ENCODE assay signal across 4 cellular contexts in the genomic region with DNA sequence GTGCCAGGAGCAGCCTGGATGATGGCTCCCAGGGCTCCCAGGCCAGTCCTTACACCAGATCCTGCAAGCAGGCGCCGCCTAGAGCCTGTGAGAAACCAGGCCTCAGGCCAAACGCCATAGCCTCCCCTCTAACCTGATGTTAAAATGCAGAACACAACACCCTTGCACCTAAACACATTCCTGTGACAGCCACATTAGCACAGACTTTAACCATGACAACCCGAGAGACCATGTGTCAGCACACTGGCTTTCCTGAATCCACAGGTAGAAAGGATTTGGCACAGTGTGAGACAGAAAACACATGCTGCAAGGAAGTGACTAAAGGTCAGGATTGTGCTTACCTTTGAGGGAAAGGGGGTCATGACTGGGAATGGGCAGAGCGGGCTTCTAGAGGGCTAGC.
TF ChIP-seq lines count a peak whose summit lies in the region.

No MANE protein-coding gene starts in this region.

TF ChIP-seq in SK-N-SH treated with all-trans-retinoic acid at 6 μM for 48 hours, 23 proteins besides CTCF, POLR2A, EP300 and RAD21 (continues in another document):
- TF ChIP-seq, protein P1, sequence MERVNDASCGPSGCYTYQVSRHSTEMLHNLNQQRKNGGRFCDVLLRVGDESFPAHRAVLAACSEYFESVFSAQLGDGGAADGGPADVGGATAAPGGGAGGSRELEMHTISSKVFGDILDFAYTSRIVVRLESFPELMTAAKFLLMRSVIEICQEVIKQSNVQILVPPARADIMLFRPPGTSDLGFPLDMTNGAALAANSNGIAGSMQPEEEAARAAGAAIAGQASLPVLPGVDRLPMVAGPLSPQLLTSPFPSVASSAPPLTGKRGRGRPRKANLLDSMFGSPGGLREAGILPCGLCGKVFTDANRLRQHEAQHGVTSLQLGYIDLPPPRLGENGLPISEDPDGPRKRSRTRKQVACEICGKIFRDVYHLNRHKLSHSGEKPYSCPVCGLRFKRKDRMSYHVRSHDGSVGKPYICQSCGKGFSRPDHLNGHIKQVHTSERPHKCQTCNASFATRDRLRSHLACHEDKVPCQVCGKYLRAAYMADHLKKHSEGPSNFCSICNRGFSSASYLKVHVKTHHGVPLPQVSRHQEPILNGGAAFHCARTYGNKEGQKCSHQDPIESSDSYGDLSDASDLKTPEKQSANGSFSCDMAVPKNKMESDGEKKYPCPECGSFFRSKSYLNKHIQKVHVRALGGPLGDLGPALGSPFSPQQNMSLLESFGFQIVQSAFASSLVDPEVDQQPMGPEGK (CRISPR knock-in tag; IDR thresholded peaks at IDR 0.05; ENCODE audit: borderline replicate concordance), result no peak
- TF ChIP-seq ZNF70 (CRISPR knock-in tag; IDR thresholded peaks at IDR 0.05) (no peak), SNAI2 (CRISPR knock-in tag; IDR thresholded peaks at IDR 0.05) (no peak), PPARA (CRISPR knock-in tag; IDR thresholded peaks at IDR 0.05; ENCODE audit: borderline replicate concordance) (no peak), ZFP3 (CRISPR knock-in tag; IDR thresholded peaks at IDR 0.05) (no peak), ZNF8 (CRISPR knock-in tag; IDR thresholded peaks at IDR 0.05) (no peak), OSR1 (CRISPR knock-in tag; IDR thresholded peaks at IDR 0.05) (no peak), ZNF565 (CRISPR knock-in tag; conservative IDR thresholded peaks at IDR 0.05; ENCODE audit: low read depth) (no peak), POU6F1 (CRISPR knock-in tag; IDR thresholded peaks at IDR 0.05; ENCODE audit: borderline replicate concordance, low read depth) (no peak), ISL1 (CRISPR knock-in tag; IDR thresholded peaks at IDR 0.05) (no peak)

TF ChIP-seq in SK-N-SH, 30 proteins besides CTCF, POLR2A, EP300 and RAD21 (continues in another document):
- TF ChIP-seq RCOR1 (IDR thresholded peaks at IDR 0.05; ENCODE audit: low read length), result no peak
- no peak for TF ChIP-seq RXRA (IDR thresholded peaks at IDR 0.05; ENCODE audit: borderline replicate concordance, low read depth)
- no peak for TF ChIP-seq RFX5 (IDR thresholded peaks at IDR 0.05; ENCODE audit: low read length)
- no peak for TF ChIP-seq ELF1 (IDR thresholded peaks at IDR 0.05)
- TF ChIP-seq NFIC (IDR thresholded peaks at IDR 0.05; ENCODE audit: borderline replicate concordance), result no peak
- TF ChIP-seq GATA2 (CRISPR knock-in tag; IDR thresholded peaks at IDR 0.05), result no peak
- no peak for TF ChIP-seq FOXM1 (IDR thresholded peaks at IDR 0.05; ENCODE audit: low read depth)
- TF ChIP-seq, protein P2, sequence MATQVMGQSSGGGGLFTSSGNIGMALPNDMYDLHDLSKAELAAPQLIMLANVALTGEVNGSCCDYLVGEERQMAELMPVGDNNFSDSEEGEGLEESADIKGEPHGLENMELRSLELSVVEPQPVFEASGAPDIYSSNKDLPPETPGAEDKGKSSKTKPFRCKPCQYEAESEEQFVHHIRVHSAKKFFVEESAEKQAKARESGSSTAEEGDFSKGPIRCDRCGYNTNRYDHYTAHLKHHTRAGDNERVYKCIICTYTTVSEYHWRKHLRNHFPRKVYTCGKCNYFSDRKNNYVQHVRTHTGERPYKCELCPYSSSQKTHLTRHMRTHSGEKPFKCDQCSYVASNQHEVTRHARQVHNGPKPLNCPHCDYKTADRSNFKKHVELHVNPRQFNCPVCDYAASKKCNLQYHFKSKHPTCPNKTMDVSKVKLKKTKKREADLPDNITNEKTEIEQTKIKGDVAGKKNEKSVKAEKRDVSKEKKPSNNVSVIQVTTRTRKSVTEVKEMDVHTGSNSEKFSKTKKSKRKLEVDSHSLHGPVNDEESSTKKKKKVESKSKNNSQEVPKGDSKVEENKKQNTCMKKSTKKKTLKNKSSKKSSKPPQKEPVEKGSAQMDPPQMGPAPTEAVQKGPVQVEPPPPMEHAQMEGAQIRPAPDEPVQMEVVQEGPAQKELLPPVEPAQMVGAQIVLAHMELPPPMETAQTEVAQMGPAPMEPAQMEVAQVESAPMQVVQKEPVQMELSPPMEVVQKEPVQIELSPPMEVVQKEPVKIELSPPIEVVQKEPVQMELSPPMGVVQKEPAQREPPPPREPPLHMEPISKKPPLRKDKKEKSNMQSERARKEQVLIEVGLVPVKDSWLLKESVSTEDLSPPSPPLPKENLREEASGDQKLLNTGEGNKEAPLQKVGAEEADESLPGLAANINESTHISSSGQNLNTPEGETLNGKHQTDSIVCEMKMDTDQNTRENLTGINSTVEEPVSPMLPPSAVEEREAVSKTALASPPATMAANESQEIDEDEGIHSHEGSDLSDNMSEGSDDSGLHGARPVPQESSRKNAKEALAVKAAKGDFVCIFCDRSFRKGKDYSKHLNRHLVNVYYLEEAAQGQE (IDR thresholded peaks at IDR 0.05; ENCODE audit: low read depth, low read length), result no peak
- no peak for TF ChIP-seq USF1 (IDR thresholded peaks at IDR 0.05; ENCODE audit: borderline replicate concordance, low read depth)
- no peak for TF ChIP-seq CHD2 (IDR thresholded peaks at IDR 0.05; ENCODE audit: low read length, partially characterized antibody)
- no peak for TF ChIP-seq TCF12 (IDR thresholded peaks at IDR 0.05)
- no peak for TF ChIP-seq NRF1 (IDR thresholded peaks at IDR 0.05; ENCODE audit: low read depth, low read length)

TF ChIP-seq in H1, 55 proteins besides CTCF, POLR2A, EP300 and RAD21:
- TF ChIP-seq BACH1 (IDR thresholded peaks at IDR 0.05; ENCODE audit: low read length) (no peak), SIN3A (conservative IDR thresholded peaks at IDR 0.05 in 1 of 2, IDR thresholded peaks at IDR 0.05 in 1 of 2; ENCODE audit: low read depth in 1 of 2, low read length in 2 of 2) (0 out of 4 replicates have a peak, but pooled peaks of 1 of the 2 experiments have one; percentile 43), SRF (IDR thresholded peaks at IDR 0.05; ENCODE audit: low read depth, low read length) (no peak), SP2 (IDR thresholded peaks at IDR 0.05; ENCODE audit: low read length) (no peak), CTBP2 (IDR thresholded peaks at IDR 0.05; ENCODE audit: borderline replicate concordance, insufficient read depth, insufficient read length, low read length) (no peak)

TF ChIP-seq in HepG2, 621 proteins besides CTCF, POLR2A, EP300 and RAD21 (continues in another document):
- no peak for TF ChIP-seq RAD51 (IDR thresholded peaks at IDR 0.05; ENCODE audit: borderline replicate concordance)
- TF ChIP-seq, protein P3, sequence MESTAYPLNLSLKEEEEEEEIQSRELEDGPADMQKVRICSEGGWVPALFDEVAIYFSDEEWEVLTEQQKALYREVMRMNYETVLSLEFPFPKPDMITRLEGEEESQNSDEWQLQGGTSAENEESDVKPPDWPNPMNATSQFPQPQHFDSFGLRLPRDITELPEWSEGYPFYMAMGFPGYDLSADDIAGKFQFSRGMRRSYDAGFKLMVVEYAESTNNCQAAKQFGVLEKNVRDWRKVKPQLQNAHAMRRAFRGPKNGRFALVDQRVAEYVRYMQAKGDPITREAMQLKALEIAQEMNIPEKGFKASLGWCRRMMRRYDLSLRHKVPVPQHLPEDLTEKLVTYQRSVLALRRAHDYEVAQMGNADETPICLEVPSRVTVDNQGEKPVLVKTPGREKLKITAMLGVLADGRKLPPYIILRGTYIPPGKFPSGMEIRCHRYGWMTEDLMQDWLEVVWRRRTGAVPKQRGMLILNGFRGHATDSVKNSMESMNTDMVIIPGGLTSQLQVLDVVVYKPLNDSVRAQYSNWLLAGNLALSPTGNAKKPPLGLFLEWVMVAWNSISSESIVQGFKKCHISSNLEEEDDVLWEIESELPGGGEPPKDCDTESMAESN (CRISPR knock-in tag; conservative IDR thresholded peaks at IDR 0.05), result no peak
- TF ChIP-seq ESRRA (CRISPR knock-in tag; IDR thresholded peaks at IDR 0.05; ENCODE audit: low read depth), result no peak
- TF ChIP-seq, protein P4, sequence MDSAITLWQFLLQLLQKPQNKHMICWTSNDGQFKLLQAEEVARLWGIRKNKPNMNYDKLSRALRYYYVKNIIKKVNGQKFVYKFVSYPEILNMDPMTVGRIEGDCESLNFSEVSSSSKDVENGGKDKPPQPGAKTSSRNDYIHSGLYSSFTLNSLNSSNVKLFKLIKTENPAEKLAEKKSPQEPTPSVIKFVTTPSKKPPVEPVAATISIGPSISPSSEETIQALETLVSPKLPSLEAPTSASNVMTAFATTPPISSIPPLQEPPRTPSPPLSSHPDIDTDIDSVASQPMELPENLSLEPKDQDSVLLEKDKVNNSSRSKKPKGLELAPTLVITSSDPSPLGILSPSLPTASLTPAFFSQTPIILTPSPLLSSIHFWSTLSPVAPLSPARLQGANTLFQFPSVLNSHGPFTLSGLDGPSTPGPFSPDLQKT (CRISPR knock-in tag; IDR thresholded peaks at IDR 0.05; ENCODE audit: borderline replicate concordance), result no peak
- TF ChIP-seq SP5 (CRISPR knock-in tag; IDR thresholded peaks at IDR 0.05; ENCODE audit: borderline replicate concordance, low read depth), result 0 out of 2 replicates have a peak, but pooled peaks have one; percentile 12
- no peak for TF ChIP-seq KMT2A (CRISPR knock-in tag; IDR thresholded peaks at IDR 0.05)
- no peak for TF ChIP-seq POGZ (CRISPR knock-in tag; IDR thresholded peaks at IDR 0.05)
- TF ChIP-seq NR0B2 (CRISPR knock-in tag; IDR thresholded peaks at IDR 0.05), result no peak
- no peak for TF ChIP-seq HDAC1 (CRISPR knock-in tag; IDR thresholded peaks at IDR 0.05)
- no peak for TF ChIP-seq POLR2AphosphoS5 (IDR thresholded peaks at IDR 0.05; ENCODE audit: low read depth, low read length)
- TF ChIP-seq KAT8 (CRISPR knock-in tag; IDR thresholded peaks at IDR 0.05), result no peak
- TF ChIP-seq PPARG (CRISPR knock-in tag; conservative IDR thresholded peaks at IDR 0.05), result no peak
- peak; percentile 66; the same call in 1 of the 2 replicates for TF ChIP-seq MEF2D (CRISPR knock-in tag; IDR thresholded peaks at IDR 0.05)
- no peak for TF ChIP-seq ARHGAP35 (CRISPR knock-in tag; IDR thresholded peaks at IDR 0.05; ENCODE audit: borderline replicate concordance)
- 0 out of 2 replicates have a peak, but pooled peaks have one; percentile 31 for TF ChIP-seq ZSCAN9 (CRISPR knock-in tag; IDR thresholded peaks at IDR 0.05; ENCODE audit: borderline replicate concordance)
- TF ChIP-seq AGO1 (IDR thresholded peaks at IDR 0.05; ENCODE audit: low read depth, low read length, poor library complexity, severe bottlenecking), result no peak
- no peak for TF ChIP-seq ZNF3 (CRISPR knock-in tag; IDR thresholded peaks at IDR 0.05)
- TF ChIP-seq, protein P5, sequence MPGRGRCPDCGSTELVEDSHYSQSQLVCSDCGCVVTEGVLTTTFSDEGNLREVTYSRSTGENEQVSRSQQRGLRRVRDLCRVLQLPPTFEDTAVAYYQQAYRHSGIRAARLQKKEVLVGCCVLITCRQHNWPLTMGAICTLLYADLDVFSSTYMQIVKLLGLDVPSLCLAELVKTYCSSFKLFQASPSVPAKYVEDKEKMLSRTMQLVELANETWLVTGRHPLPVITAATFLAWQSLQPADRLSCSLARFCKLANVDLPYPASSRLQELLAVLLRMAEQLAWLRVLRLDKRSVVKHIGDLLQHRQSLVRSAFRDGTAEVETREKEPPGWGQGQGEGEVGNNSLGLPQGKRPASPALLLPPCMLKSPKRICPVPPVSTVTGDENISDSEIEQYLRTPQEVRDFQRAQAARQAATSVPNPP (CRISPR knock-in tag; IDR thresholded peaks at IDR 0.05), result no peak
- TF ChIP-seq, protein P6, sequence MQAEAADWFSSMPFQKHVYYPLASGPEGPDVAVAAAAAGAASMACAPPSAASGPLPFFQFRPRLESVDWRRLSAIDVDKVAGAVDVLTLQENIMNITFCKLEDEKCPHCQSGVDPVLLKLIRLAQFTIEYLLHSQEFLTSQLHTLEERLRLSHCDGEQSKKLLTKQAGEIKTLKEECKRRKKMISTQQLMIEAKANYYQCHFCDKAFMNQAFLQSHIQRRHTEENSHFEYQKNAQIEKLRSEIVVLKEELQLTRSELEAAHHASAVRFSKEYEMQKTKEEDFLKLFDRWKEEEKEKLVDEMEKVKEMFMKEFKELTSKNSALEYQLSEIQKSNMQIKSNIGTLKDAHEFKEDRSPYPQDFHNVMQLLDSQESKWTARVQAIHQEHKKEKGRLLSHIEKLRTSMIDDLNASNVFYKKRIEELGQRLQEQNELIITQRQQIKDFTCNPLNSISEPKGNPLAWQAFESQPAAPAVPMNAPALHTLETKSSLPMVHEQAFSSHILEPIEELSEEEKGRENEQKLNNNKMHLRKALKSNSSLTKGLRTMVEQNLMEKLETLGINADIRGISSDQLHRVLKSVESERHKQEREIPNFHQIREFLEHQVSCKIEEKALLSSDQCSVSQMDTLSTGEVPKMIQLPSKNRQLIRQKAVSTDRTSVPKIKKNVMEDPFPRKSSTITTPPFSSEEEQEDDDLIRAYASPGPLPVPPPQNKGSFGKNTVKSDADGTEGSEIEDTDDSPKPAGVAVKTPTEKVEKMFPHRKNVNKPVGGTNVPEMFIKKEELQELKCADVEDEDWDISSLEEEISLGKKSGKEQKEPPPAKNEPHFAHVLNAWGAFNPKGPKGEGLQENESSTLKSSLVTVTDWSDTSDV (CRISPR knock-in tag; IDR thresholded peaks at IDR 0.05), result no peak
- TF ChIP-seq ZNF574 (CRISPR knock-in tag; IDR thresholded peaks at IDR 0.05), result no peak
- TF ChIP-seq, protein P7, sequence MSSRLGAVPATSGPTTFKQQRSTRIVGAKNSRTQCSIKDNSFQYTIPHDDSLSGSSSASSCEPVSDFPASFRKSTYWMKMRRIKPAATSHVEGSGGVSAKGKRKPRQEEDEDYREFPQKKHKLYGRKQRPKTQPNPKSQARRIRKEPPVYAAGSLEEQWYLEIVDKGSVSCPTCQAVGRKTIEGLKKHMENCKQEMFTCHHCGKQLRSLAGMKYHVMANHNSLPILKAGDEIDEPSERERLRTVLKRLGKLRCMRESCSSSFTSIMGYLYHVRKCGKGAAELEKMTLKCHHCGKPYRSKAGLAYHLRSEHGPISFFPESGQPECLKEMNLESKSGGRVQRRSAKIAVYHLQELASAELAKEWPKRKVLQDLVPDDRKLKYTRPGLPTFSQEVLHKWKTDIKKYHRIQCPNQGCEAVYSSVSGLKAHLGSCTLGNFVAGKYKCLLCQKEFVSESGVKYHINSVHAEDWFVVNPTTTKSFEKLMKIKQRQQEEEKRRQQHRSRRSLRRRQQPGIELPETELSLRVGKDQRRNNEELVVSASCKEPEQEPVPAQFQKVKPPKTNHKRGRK (CRISPR knock-in tag; IDR thresholded peaks at IDR 0.05), result no peak
- TF ChIP-seq AHR (CRISPR knock-in tag; IDR thresholded peaks at IDR 0.05), result no peak
- TF ChIP-seq MXD3 (CRISPR knock-in tag; IDR thresholded peaks at IDR 0.05), result no peak
